In the genomic region with DNA sequence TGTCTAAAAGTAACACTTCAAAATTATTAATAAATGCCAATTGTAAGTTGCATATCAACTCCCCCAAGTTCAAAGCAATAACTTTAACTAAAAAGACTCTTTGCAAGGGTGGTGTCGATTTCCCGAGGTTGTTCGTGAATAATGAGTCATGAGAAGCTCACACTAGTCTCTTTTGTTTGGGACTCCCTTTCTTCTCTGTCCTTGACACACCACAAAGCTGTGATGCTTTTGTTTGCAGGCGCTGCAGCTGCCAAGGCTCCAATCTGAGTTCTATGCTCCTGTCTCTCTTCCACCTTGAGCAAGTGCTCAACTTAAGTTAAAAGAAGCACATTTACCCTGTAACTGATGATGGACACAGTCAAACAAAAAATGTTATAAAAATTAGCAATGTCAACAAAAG, we compare ENCODE assay signal across 19 cellular contexts.
DNase-seq lines count a peak whose midpoint lies in the region; ATAC-seq and TF ChIP-seq lines count a peak whose summit lies in the region.
"Had no signal": no experiment of that assay in that cellular context is flagged by ENCODE, and none has a peak within 500 bp of the region (broad histone marks: within the 10 kb centered on the region; RNA-seq: fewer than 3 reads in every experiment).

No MANE protein-coding gene starts in this region.

- TF ChIP-seq CTCF in GM23338 (conservative IDR thresholded peaks at IDR 0.05; ENCODE audit: low read depth in 2 of 2) (no peak), chondrocyte (IDR thresholded peaks at IDR 0.05) (no peak), mucosa of descending colon (IDR thresholded peaks at IDR 0.05) (no peak), coronary artery (IDR thresholded peaks at IDR 0.05) (no peak)

- peaks cover 2% of the 10 kb centered on the region for H3K27me3 Mint-ChIP-seq in GM23338 (ENCODE audit: insufficient read depth, low read depth, poor library complexity)
- H3K27me3 Mint-ChIP-seq in chondrocyte (ENCODE audit: low read depth) = no peaks in the 10 kb centered on the region
- H3K27me3 Mint-ChIP-seq: activated CD4-positive, alpha-beta T cell treated with anti-CD3 and anti-CD28 coated beads, Interleukin-2, amount 10 ng/mL, durations not matched to agents 24 days and 14 days had no signal

- H4K20me1 ChIP-seq in GM23338 (replicated peaks; ENCODE audit: insufficient read depth) = no peaks in the 10 kb centered on the region; the same call in none of the 2 replicates

- H3K36me3 ChIP-seq in GM23338 (ENCODE audit: insufficient read depth) = peaks cover 3% of the 10 kb centered on the region; the same call in 1 of the 2 replicates
- H3K36me3 ChIP-seq in mucosa of descending colon (ENCODE audit: low read depth) = no peaks in the 10 kb centered on the region
- H3K36me3 ChIP-seq: MG63 had no signal

- peaks cover 28% of the 10 kb centered on the region for H3K36me3 Mint-ChIP-seq in GM23338 (ENCODE audit: low read depth)
- peaks cover 23% of the 10 kb centered on the region for H3K36me3 Mint-ChIP-seq in chondrocyte (ENCODE audit: low read depth)
- H3K36me3 Mint-ChIP-seq: natural killer cell had no signal

- peaks cover 32% of the 10 kb centered on the region for H3K79me2 ChIP-seq in GM23338 (replicated peaks; ENCODE audit: insufficient read depth)

- no peaks in the 10 kb centered on the region for H3K9me2 ChIP-seq in GM23338 (ENCODE audit: insufficient read depth)

- H3K4me3 ChIP-seq in GM23338 (no peak overlapping the region), mucosa of descending colon (no peak overlapping the region), coronary artery (no peak overlapping the region)
- H3K4me3 ChIP-seq: BLaER1, MG63 had no signal

- H3K4me1 Mint-ChIP-seq in GM23338 (peaks cover 35% of the 10 kb centered on the region), chondrocyte (ENCODE audit: low read depth) (peaks cover 47% of the 10 kb centered on the region)
- H3K4me1 Mint-ChIP-seq: activated CD4-positive, alpha-beta T cell treated with anti-CD3 and anti-CD28 coated beads, Interleukin-2, amount 10 ng/mL, durations not matched to agents 24 days and 14 days; natural killer cell had no signal

- H3K27ac ChIP-seq in GM23338 (ENCODE audit: low read depth) = no peak overlapping the region
- H3K27ac ChIP-seq in coronary artery = no peak overlapping the region
- H3K27ac ChIP-seq: BLaER1, HL-60 had no signal

- 0 out of 2 replicates have a peak overlapping the region, but pooled peaks have one; percentile 58 for H3K27ac Mint-ChIP-seq in GM23338
- peak overlapping the region; percentile 75 for H3K27ac Mint-ChIP-seq in chondrocyte (ENCODE audit: unreplicated experiment)
- H3K27ac Mint-ChIP-seq: activated CD4-positive, alpha-beta T cell treated with anti-CD3 and anti-CD28 coated beads, Interleukin-2, amount 10 ng/mL, durations not matched to agents 24 days and 14 days; natural killer cell had no signal

- ATAC-seq in GM23338 (peak; percentile 73), mucosa of descending colon (peak; percentile 20)
- ATAC-seq: natural killer cell had no signal

- H3K4me3 Mint-ChIP-seq in GM23338 = no peak overlapping the region
- no peak overlapping the region for H3K4me3 Mint-ChIP-seq in chondrocyte (ENCODE audit: unreplicated experiment)
- H3K4me3 Mint-ChIP-seq: activated CD4-positive, alpha-beta T cell treated with anti-CD3 and anti-CD28 coated beads, Interleukin-2, amount 10 ng/mL, durations not matched to agents 24 days and 14 days; natural killer cell had no signal

- DNase-seq in GM23338 (ENCODE audit: low spot score) = peak; percentile 44
- DNase-seq in NCI-H460 (ENCODE audit: extremely low read depth, low read depth) = peak; percentile 8
- DNase-seq in chondrocyte (ENCODE audit: low spot score) = no peak
- no peak for DNase-seq in mucosa of descending colon
- no peak for DNase-seq in AG20443 (ENCODE audit: low spot score)
- no peak for DNase-seq in NOMO-1 treated with dmso at 0.1 percent for 144 hours (lab: John Stamatoyannopoulos, UW; ENCODE audit: unreplicated experiment)
- DNase-seq in coronary artery (ENCODE audit: low spot score) = no peak
- no peak for DNase-seq in activated T-cell treated with anti-CD3 and anti-CD28 coated beads, Interleukin-2, amount 50 U/mL, for 1 hour
- DNase-seq: activated CD4-positive, alpha-beta T cell treated with anti-CD3 and anti-CD28 coated beads, Interleukin-2, amount 10 ng/mL, durations not matched to agents 24 days and 14 days; activated T-cell treated with anti-CD3 and anti-CD28 coated beads, Interleukin-2, amount 50 U/mL, for 48 hours; amniotic stem cell; effector CD4-positive, alpha-beta T cell; EL; kidney glomerular epithelial cell; MG63; natural killer cell; T-helper 2 cell had no signal

- no peaks in the 10 kb centered on the region for H3F3A ChIP-seq in GM23338 (replicated peaks; ENCODE audit: low read depth)

- H3K9me3 ChIP-seq in mucosa of descending colon = no peaks in the 10 kb centered on the region
- H3K9me3 ChIP-seq: BLaER1, MG63 had no signal

- H3K9me3 Mint-ChIP-seq in GM23338 = no peaks in the 10 kb centered on the region
- H3K9me3 Mint-ChIP-seq in chondrocyte (ENCODE audit: low read depth) = no peaks in the 10 kb centered on the region
- H3K9me3 Mint-ChIP-seq: activated CD4-positive, alpha-beta T cell treated with anti-CD3 and anti-CD28 coated beads, Interleukin-2, amount 10 ng/mL, durations not matched to agents 24 days and 14 days had no signal

- H3K4me1 ChIP-seq in GM23338 (ENCODE audit: insufficient read depth) (peaks cover 27% of the 10 kb centered on the region), mucosa of descending colon (ENCODE audit: low read depth) (peaks cover 20% of the 10 kb centered on the region)
- H3K4me1 ChIP-seq: BLaER1 had no signal

- intact Hi-C loops in mucosa of descending colon (cut with DNase I, micrococcal nuclease) = loop anchor here in 1 of 2 donors (10.0 kb wide), 1 partner anchor 47 kb away; no protein-coding TSS in a partner anchor

- H2AFZ ChIP-seq in GM23338 = no peak overlapping the region

- no peak overlapping the region for H3K4me2 ChIP-seq in GM23338
- H3K4me2 ChIP-seq: BLaER1 had no signal

- no peaks in the 10 kb centered on the region for H3K27me3 ChIP-seq in GM23338 (ENCODE audit: insufficient read depth)
- H3K27me3 ChIP-seq: BLaER1, MG63 had no signal

TF ChIP-seq in GM23338, 12 proteins besides CTCF, POLR2A, EP300 and RAD21 (continues in another document):
- no peak for TF ChIP-seq POLR2AphosphoS5 (IDR thresholded peaks at IDR 0.05; ENCODE audit: low read depth)
- no peak for TF ChIP-seq STAT1 (IDR thresholded peaks at IDR 0.05; ENCODE audit: unreplicated experiment)
- TF ChIP-seq EZH2 (IDR thresholded peaks at IDR 0.05; ENCODE audit: low read depth, unreplicated experiment) = no peak
- no peak for TF ChIP-seq EZH2phosphoT487 (IDR thresholded peaks at IDR 0.05; ENCODE audit: unreplicated experiment)
- no peak for TF ChIP-seq REST (IDR thresholded peaks at IDR 0.05; ENCODE audit: unreplicated experiment)
- no peak for TF ChIP-seq NANOG (IDR thresholded peaks at IDR 0.05; ENCODE audit: borderline replicate concordance)

Comparison
In these comparisons a context has a peak if more than half of its experiments do, and no peak if none do; other contexts are left out.
1. DNase-seq: peak in GM23338 (single experiment) and NCI-H460 (single experiment); none in chondrocyte (single experiment), mucosa of descending colon (0 of 3), AG20443 (single experiment), NOMO-1 treated with dmso at 0.1 percent for 144 hours (single experiment), coronary artery (single experiment) and activated T-cell treated with anti-CD3 and anti-CD28 coated beads, Interleukin-2, amount 50 U/mL, for 1 hour (single experiment).